ENCODE assay signal across 19 cellular contexts in genomic region chr5:127909821-127910220, GRCh38.
"Had no signal": no experiment of that assay in that cellular context is flagged by ENCODE, and none has a peak within 500 bp of the region (broad histone marks: within the 10 kb centered on the region; RNA-seq: fewer than 3 reads in every experiment).

No MANE protein-coding gene starts in this region.

- DNase-seq: activated CD4-positive, CD25-positive, alpha-beta regulatory T cell; activated CD8-positive, alpha-beta memory T cell treated with anti-CD3 and anti-CD28 coated beads, Interleukin-2, amount 50 U/mL, for 48 hours; activated gamma-delta T cell treated with Interleukin-2 at 50 U/mL for 16 hours; amniotic stem cell; central memory CD4-positive, alpha-beta T cell; left cardiac atrium; stimulated activated CD4-positive, alpha-beta T cell treated with anti-CD3 and anti-CD28 coated beads, Interleukin-4, amount 100 ng/mL, for 24 hours; tibial artery had no signal

- FAIRE-seq: frontal cortex, urothelium cell line had no signal

- H3K27me3 Mint-ChIP-seq: activated naive CD8-positive, alpha-beta T cell; brain; progenitor cell of endocrine pancreas had no signal

- H3K36me3 Mint-ChIP-seq: brain had no signal

- H3K9me3 ChIP-seq: colonic mucosa, right atrium auricular region, tibial artery had no signal

- H3K4me3 Mint-ChIP-seq: activated CD4-positive, alpha-beta T cell treated with anti-CD3 and anti-CD28 coated beads, Interleukin-2, amount 10 ng/mL, durations not matched to agents 24 days and 14 days; activated naive CD8-positive, alpha-beta T cell; brain had no signal

- H3K27ac Mint-ChIP-seq: activated CD4-positive, alpha-beta T cell treated with anti-CD3 and anti-CD28 coated beads, Interleukin-2, amount 10 ng/mL, durations not matched to agents 24 days and 14 days; activated naive CD8-positive, alpha-beta T cell; brain; progenitor cell of endocrine pancreas had no signal

- H3K9me3 Mint-ChIP-seq: activated CD4-positive, alpha-beta T cell treated with anti-CD3 and anti-CD28 coated beads, Interleukin-2, amount 10 ng/mL, durations not matched to agents 24 days and 14 days; brain had no signal

- H3K4me3 ChIP-seq: colonic mucosa, lung, right atrium auricular region, skin epidermis, tibial artery had no signal

- H3K36me3 ChIP-seq: colonic mucosa, right atrium auricular region, tibial artery had no signal

- H3K27ac ChIP-seq: colonic mucosa, epithelial cell of prostate, right atrium auricular region, skin epidermis, tibial artery had no signal

- H3K4me1 ChIP-seq: colonic mucosa, tibial artery had no signal

- H3K27me3 ChIP-seq: colonic mucosa, right atrium auricular region, tibial artery had no signal
